ENCODE assay signal across 20 cellular contexts in the genomic region with DNA sequence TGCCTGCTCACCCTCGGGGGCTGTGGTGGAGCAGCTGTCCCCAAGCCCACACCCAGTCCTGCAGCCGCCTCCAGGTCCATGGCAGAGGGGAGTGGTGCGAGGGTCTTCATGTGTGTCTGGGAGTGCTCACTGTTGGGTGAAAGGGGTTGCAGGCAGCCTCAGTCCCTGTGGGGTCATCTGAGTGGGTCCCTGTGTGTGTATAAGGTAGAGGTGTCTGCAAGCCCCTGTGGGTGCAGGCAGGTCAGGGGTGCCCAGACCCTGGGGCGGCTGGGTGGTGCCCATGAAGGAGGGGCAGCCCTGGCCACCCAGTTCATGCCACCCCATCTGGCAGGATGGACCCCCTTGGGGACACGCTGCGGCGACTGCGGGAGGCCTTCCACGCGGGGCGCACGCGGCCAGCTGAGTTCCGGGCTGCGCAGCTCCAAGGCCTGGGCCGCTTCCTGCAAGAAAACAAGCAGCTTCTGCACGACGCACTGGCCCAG.
DNase-seq lines count a peak whose midpoint lies in the region; ATAC-seq and TF ChIP-seq lines count a peak whose summit lies in the region.
"Had no signal": no experiment of that assay in that cellular context is flagged by ENCODE, and none has a peak within 500 bp of the region (broad histone marks: within the 10 kb centered on the region; RNA-seq: fewer than 3 reads in every experiment).

No MANE protein-coding gene starts in this region.

- peaks cover 9% of the 10 kb centered on the region for H3K27me3 Mint-ChIP-seq in stimulated activated naive CD8-positive, alpha-beta T cell treated with anti-CD3 and anti-CD28 coated beads, Interleukin-15, amount 100 ng/mL, for 72 hours

- H3K27me3 ChIP-seq in neutrophil, result no peaks in the 10 kb centered on the region
- H3K27me3 ChIP-seq: right atrium auricular region had no signal

- no peak for TF ChIP-seq CTCF in neutrophil (IDR thresholded peaks at IDR 0.05)

- no peaks in the 10 kb centered on the region for H3K9me3 ChIP-seq in neutrophil
- H3K9me3 ChIP-seq: right atrium auricular region had no signal

- H3K4me3 ChIP-seq in neutrophil (ENCODE audit: low read depth in 1 of 2, low read length in 1 of 2), result no peak overlapping the region
- H3K4me3 ChIP-seq: right atrium auricular region had no signal

- DNase-seq in stimulated activated naive CD8-positive, alpha-beta T cell treated with anti-CD3 and anti-CD28 coated beads, Interleukin-15, amount 100 ng/mL, for 72 hours, result no peak
- DNase-seq in stimulated activated naive CD8-positive, alpha-beta T cell treated with anti-CD3 and anti-CD28 coated beads, Interleukin-15, Interleukin-2, amounts not matched to agents 100 U/mL and 50 U/mL, for 24 hours, result no peak
- no peak for DNase-seq in epithelial cell of prostate (ENCODE audit: low read depth, low spot score)
- no peak for DNase-seq in activated T-cell treated with anti-CD3 and anti-CD28 coated beads, Interleukin-2, amount 50 U/mL, for 1 hour
- DNase-seq: activated gamma-delta T cell; anterior cingulate cortex; CD8-positive, alpha-beta T cell; immature natural killer cell; mesendoderm; NCI-H1092 treated with DMSO at 0.1 percent for 48 hours; NCI-H2171; stimulated activated CD4-positive, alpha-beta T cell treated with anti-CD3 and anti-CD28 coated beads, Interleukin-2, amount 100 ng/mL, for 48 hours had no signal

- H3K4me1 Mint-ChIP-seq in stimulated activated naive CD8-positive, alpha-beta T cell treated with anti-CD3 and anti-CD28 coated beads, Interleukin-15, amount 100 ng/mL, for 72 hours, result peaks cover 3% of the 10 kb centered on the region

- H3K9me3 Mint-ChIP-seq in stimulated activated naive CD8-positive, alpha-beta T cell treated with anti-CD3 and anti-CD28 coated beads, Interleukin-15, amount 100 ng/mL, for 72 hours, result no peaks in the 10 kb centered on the region
- H3K9me3 Mint-ChIP-seq: CD8-positive, alpha-beta T cell; immature natural killer cell; neural crest cell; T-helper 1 cell treated with Interleukin-12 subunit alpha and Interleukin-12 subunit beta and Interleukin-4 antibody, amounts not matched to agents 30 μg/mL and 1 μg/mL, for 36 hours had no signal

- H3K27ac ChIP-seq in epithelial cell of prostate (peak overlapping the region; percentile 85), neutrophil (peak overlapping the region; percentile 95)
- H3K27ac ChIP-seq: right atrium auricular region had no signal

- peaks cover 56% of the 10 kb centered on the region for H3K36me3 ChIP-seq in neutrophil
- H3K36me3 ChIP-seq: right atrium auricular region had no signal

- H3K4me1 ChIP-seq in neutrophil (ENCODE audit: control insufficient read depth in 1 of 2, insufficient read depth in 1 of 2, low read depth in 1 of 2, low read length in 1 of 2), result peaks cover 46 to 47% of the 10 kb centered on the region in 2 experiments

- peak; percentile 39 for ATAC-seq in stimulated activated naive CD8-positive, alpha-beta T cell treated with anti-CD3 and anti-CD28 coated beads, Interleukin-15, amount 100 ng/mL, for 72 hours
- ATAC-seq in stimulated activated naive CD8-positive, alpha-beta T cell treated with anti-CD3 and anti-CD28 coated beads, Interleukin-15, Interleukin-2, amounts not matched to agents 100 U/mL and 50 U/mL, for 24 hours, result no peak
- ATAC-seq in HG03457 (IDR thresholded peaks at IDR 0.05; ENCODE audit: unreplicated experiment) (no peak), HG02970 (IDR thresholded peaks at IDR 0.05; ENCODE audit: low FRiP score, unreplicated experiment) (no peak), GM19452 (IDR thresholded peaks at IDR 0.05; ENCODE audit: unreplicated experiment) (no peak)
- ATAC-seq: CD8-positive, alpha-beta T cell; Right ventricle myocardium inferior had no signal

- no peak overlapping the region for H3K27ac Mint-ChIP-seq in stimulated activated naive CD8-positive, alpha-beta T cell treated with anti-CD3 and anti-CD28 coated beads, Interleukin-15, amount 100 ng/mL, for 72 hours
- H3K27ac Mint-ChIP-seq: CD8-positive, alpha-beta T cell; immature natural killer cell; T-helper 1 cell treated with Interleukin-12 subunit alpha and Interleukin-12 subunit beta and Interleukin-4 antibody, amounts not matched to agents 30 μg/mL and 1 μg/mL, for 36 hours had no signal

- no peak overlapping the region for H3K4me3 Mint-ChIP-seq in stimulated activated naive CD8-positive, alpha-beta T cell treated with anti-CD3 and anti-CD28 coated beads, Interleukin-15, amount 100 ng/mL, for 72 hours
- H3K4me3 Mint-ChIP-seq: CD8-positive, alpha-beta T cell; immature natural killer cell; neural crest cell; T-helper 1 cell treated with Interleukin-12 subunit alpha and Interleukin-12 subunit beta and Interleukin-4 antibody, amounts not matched to agents 30 μg/mL and 1 μg/mL, for 36 hours had no signal
